8 cellular contexts compared by ENCODE assay signal in genomic region chr3:155870133-155870944, GRCh38. TPM values are rescaled to one million over a fixed set of nuclear protein-coding genes. Genes with fewer than 3 reads are reported as not detected.
A peak's percentile ranks its signal among the peaks of the same experiment; 100 is the strongest.
DNase-seq lines count a peak whose midpoint lies in the region; ATAC-seq and TF ChIP-seq lines count a peak whose summit lies in the region.

Gene GMPS (plus strand): TSS chr3:155870650. CDS start chr3:155870871, 221 bp downstream.

- H3K4me1 Mint-ChIP-seq in GM23338, result peaks cover 26% of the 10 kb centered on the region
- peaks cover 5 to 32% (median 24%) of the 10 kb centered on the region in 4 donors for H3K4me1 Mint-ChIP-seq in naive thymus-derived CD8-positive, alpha-beta T cell

- H3K27ac ChIP-seq in GM23338 (ENCODE audit: low read depth), result peak within 1 kb of the TSS; percentile 95
- peak within 1 kb of the TSS; percentile 84 for H3K27ac ChIP-seq in fibroblast of lung (ENCODE audit: insufficient read depth, low read length)

- peak within 1 kb of the TSS; percentile 97 for H2AFZ ChIP-seq in GM23338
- peak within 1 kb of the TSS; percentile 98 for H2AFZ ChIP-seq in fibroblast of lung (ENCODE audit: low read length)

- H3F3A ChIP-seq in GM23338 (replicated peaks; ENCODE audit: low read depth), result peaks cover 7% of the 10 kb centered on the region

- peaks cover 9% of the 10 kb centered on the region for H3K27me3 Mint-ChIP-seq in GM23338 (ENCODE audit: insufficient read depth, low read depth, poor library complexity)
- H3K27me3 Mint-ChIP-seq in naive thymus-derived CD8-positive, alpha-beta T cell, result no peaks in the 10 kb centered on the region

- TF ChIP-seq CTCF in GM23338 (conservative IDR thresholded peaks at IDR 0.05; ENCODE audit: low read depth in 2 of 2), result peak; percentile 14 to 78; a peak in 3 of 4 replicates
- peak; percentile 8 to 11 for TF ChIP-seq CTCF in fibroblast of lung (conservative IDR thresholded peaks at IDR 0.05 in 1 of 2, IDR thresholded peaks at IDR 0.05 in 1 of 2; ENCODE audit: low read depth in 1 of 2, low read length in 2 of 2)

- H3K4me2 ChIP-seq in GM23338 (peak within 1 kb of the TSS; percentile 92), fibroblast of lung (ENCODE audit: extremely low read depth, insufficient read depth, low read length) (peak within 1 kb of the TSS; percentile 99)

- DNase-seq in EH (ENCODE audit: low read depth), result peak; percentile 96
- peak; percentile 95 for DNase-seq in GM23338 (ENCODE audit: low spot score)
- DNase-seq in LHCN-M2 (ENCODE audit: low read depth), result peak; percentile 89
- peak; percentile 93 for DNase-seq in RPMI7951 (ENCODE audit: low read depth)
- DNase-seq in activated T-helper 1 cell treated with anti-CD3 and anti-CD28 coated beads, Interleukin-2, amount 50 U/mL, for 16 hours (ENCODE audit: low read depth in 1 of 2, low spot score in 1 of 2), result peak; percentile 88 to 95
- peak; percentile 89 for DNase-seq in fibroblast of lung (ENCODE audit: low read depth in 2 of 2)
- peak; percentile 92 to 97 (median 95) for DNase-seq in naive thymus-derived CD8-positive, alpha-beta T cell
- DNase-seq in stimulated activated naive CD4-positive, alpha-beta T cell (lab: John Stamatoyannopoulos, UW), result peak; percentile 90 to 96 (median 94)

- peak within 1 kb of the TSS; percentile 97 for H3K27ac Mint-ChIP-seq in GM23338
- H3K27ac Mint-ChIP-seq in naive thymus-derived CD8-positive, alpha-beta T cell, result peak within 1 kb of the TSS; percentile 90 to 97 (median 95)

- H3K36me3 ChIP-seq in GM23338 (ENCODE audit: insufficient read depth) (no peaks in the 10 kb centered on the region), fibroblast of lung (ENCODE audit: control insufficient read depth, insufficient read depth, low read length) (no peaks in the 10 kb centered on the region)

- H3K79me2 ChIP-seq in GM23338 (replicated peaks; ENCODE audit: insufficient read depth) (peaks cover 45% of the 10 kb centered on the region), fibroblast of lung (ENCODE audit: control insufficient read depth, insufficient read depth, low read length) (peaks cover 46% of the 10 kb centered on the region)

- peaks cover 5% of the 10 kb centered on the region; the same call in 1 of the 3 replicates for H3K36me3 Mint-ChIP-seq in GM23338 (ENCODE audit: low read depth)
- H3K36me3 Mint-ChIP-seq in naive thymus-derived CD8-positive, alpha-beta T cell, result peaks cover 0 to 4% (median 0%) of the 10 kb centered on the region in 3 donors

- peak within 1 kb of the TSS; percentile 74 for H3K4me3 ChIP-seq in GM23338
- peak within 1 kb of the TSS; percentile 85 to 96 (median 87) for H3K4me3 ChIP-seq in fibroblast of lung (replicated peaks in 1 of 4; ENCODE audit: control extremely low read depth in 1 of 4, insufficient read depth in 1 of 4, low read depth in 3 of 4, low read length in 4 of 4)

- H3K9me3 ChIP-seq in fibroblast of lung (ENCODE audit: control insufficient read depth, insufficient read depth, low read depth, low read length), result no peaks in the 10 kb centered on the region

- no peaks in the 10 kb centered on the region for H3K9me2 ChIP-seq in GM23338 (ENCODE audit: insufficient read depth)

- H4K20me1 ChIP-seq in GM23338 (replicated peaks; ENCODE audit: insufficient read depth) (peaks cover 8% of the 10 kb centered on the region; the same call in 1 of the 2 replicates), fibroblast of lung (ENCODE audit: control insufficient read depth, extremely low read depth, insufficient read depth, low read length) (no peaks in the 10 kb centered on the region)

- peak within 1 kb of the TSS; percentile 96 for H3K4me3 Mint-ChIP-seq in GM23338
- H3K4me3 Mint-ChIP-seq in naive thymus-derived CD8-positive, alpha-beta T cell, result peak within 1 kb of the TSS; percentile 91 to 100 (median 96)

- peak within 1 kb of the TSS; percentile 87 for H3K9ac ChIP-seq in fibroblast of lung (ENCODE audit: insufficient read depth, low read length)

- H3K27me3 ChIP-seq in GM23338 (ENCODE audit: insufficient read depth) (no peaks in the 10 kb centered on the region), fibroblast of lung (ENCODE audit: control insufficient read depth, insufficient read depth, low read length) (no peaks in the 10 kb centered on the region)

- peak; percentile 87 for ATAC-seq in GM23338
- peak; percentile 87 to 89 for ATAC-seq in naive thymus-derived CD8-positive, alpha-beta T cell

- H3K9me3 Mint-ChIP-seq in GM23338, result no peaks in the 10 kb centered on the region; the same call in 1 of the 3 replicates
- no peaks in the 10 kb centered on the region for H3K9me3 Mint-ChIP-seq in naive thymus-derived CD8-positive, alpha-beta T cell

- H3K4me1 ChIP-seq in GM23338 (ENCODE audit: insufficient read depth) (peaks cover 15% of the 10 kb centered on the region), fibroblast of lung (ENCODE audit: control insufficient read depth, extremely low read depth, insufficient read depth, low read length) (peaks cover 3% of the 10 kb centered on the region)

- POLR2A ChIA-PET in naive thymus-derived CD8-positive, alpha-beta T cell (lab: Charles Lee), result interaction anchor here (0.8 to 3.3 kb wide), 8 partner anchors 9 to 1290 kb away, joined by 3 to 33 read pairs (median 4); partner anchors contain the start of genes C3orf33, CCNL1, SLC33A1 and SSR3

TF ChIP-seq in GM23338, 12 proteins besides CTCF, POLR2A, EP300 and RAD21:
- TF ChIP-seq NANOG (IDR thresholded peaks at IDR 0.05; ENCODE audit: borderline replicate concordance) (no peak), POLR2AphosphoS5 (IDR thresholded peaks at IDR 0.05; ENCODE audit: low read depth) (peak; percentile 73)

RNA-seq across cellular contexts. Expression of gene GMPS, which starts in this region (rescaled TPM):
- 145 and 191 TPM in 2 replicates for total RNA-seq in GM23338 (2014; rRNA removed; shearing (Covaris generic))
- polyA plus RNA-seq in GM23338 (2016; fragmentation: Nextera tagmentation; extraction: Ambion mirVana) (61.9 and 72.0 TPM in 2 replicates), fibroblast of lung (93.3 and 99.9 TPM in 2 replicates)
- total RNA-seq in LHCN-M2 (2014; rRNA removed) (73.2 and 84.3 TPM in 2 replicates), fibroblast of lung (20.5 and 20.6 TPM in 2 replicates)
- 39.8 TPM for polyA plus RNA-seq in LHCN-M2 (2012)
- 58.1 and 89.0 TPM in 2 replicates for total RNA-seq in RPMI7951 (2014; rRNA removed; shearing (Covaris generic))
- polyA plus RNA-seq in fibroblast of lung (2012), result 58.0 and 67.5 TPM in 2 replicates
- polyA minus RNA-seq in fibroblast of lung (ENCODE audit: low replicate concordance), result 17.5 and 19.2 TPM in 2 replicates
- total RNA-seq in naive thymus-derived CD8-positive, alpha-beta T cell, result 10 to 100 TPM; 43.1 to 45.0 TPM
- 10 to 100 TPM; 52.5 to 71.7 (median 60.7) TPM for polyA plus RNA-seq in naive thymus-derived CD8-positive, alpha-beta T cell

Comparison
In these comparisons a context has a peak if more than half of its experiments do, and no peak if none do; other contexts are left out.
1. Peak in every context shown above with its lines: DNase-seq, ATAC-seq, H3K4me3 ChIP-seq and H3K27ac ChIP-seq.